ENCODE assay signal across 1 cellular context in the genomic region with DNA sequence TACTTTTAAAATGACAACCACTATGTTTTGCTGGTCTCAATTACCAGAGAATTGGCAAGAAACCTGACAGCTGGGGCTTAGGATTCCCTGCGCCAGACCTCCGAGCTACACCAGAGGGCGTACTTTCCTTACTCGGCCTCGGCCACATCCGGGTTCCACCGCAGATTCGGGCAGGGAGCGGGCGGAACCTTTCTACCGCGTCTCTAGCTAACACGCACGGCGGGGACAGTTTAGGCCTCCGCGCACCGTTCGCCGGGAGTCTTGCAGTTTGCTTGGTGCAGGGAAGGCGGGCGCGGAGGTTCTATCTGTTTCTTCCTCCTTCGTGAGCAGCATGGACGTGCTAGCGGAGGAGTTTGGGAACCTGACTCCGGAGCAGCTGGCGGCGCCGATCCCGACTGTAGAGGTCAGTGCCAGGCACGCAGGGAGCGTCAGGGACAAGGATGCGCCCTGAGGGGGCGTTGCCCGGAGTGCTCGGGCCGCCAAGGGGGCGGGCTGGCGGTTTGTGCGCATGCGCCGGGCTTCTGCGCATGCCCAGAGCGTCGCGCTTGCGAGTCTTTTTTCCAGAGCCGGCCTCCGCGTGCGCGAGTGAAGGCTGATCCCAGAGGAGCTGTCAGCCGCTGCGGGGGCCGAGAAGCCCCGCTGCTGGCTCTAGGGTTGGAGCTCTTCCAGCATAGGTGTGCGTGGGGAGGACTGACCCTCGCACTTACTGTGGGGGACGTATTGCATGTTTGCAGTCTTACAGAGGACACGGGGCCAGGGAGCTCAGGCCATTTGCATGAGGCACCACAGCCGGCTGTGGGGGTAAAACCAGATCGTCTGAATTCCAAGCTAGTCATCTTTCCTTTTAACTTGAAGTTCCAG.
TF ChIP-seq lines count a peak whose summit lies in the region.

A gene (plus strand): TSS at position 200 of the 861 bp plus-strand sequence. CDS start 132 bp downstream, at position 332.

TF ChIP-seq in HEK293, 187 proteins besides CTCF, POLR2A, EP300 and RAD21 (continued from another document and continues in another):
- TF ChIP-seq, protein P1, sequence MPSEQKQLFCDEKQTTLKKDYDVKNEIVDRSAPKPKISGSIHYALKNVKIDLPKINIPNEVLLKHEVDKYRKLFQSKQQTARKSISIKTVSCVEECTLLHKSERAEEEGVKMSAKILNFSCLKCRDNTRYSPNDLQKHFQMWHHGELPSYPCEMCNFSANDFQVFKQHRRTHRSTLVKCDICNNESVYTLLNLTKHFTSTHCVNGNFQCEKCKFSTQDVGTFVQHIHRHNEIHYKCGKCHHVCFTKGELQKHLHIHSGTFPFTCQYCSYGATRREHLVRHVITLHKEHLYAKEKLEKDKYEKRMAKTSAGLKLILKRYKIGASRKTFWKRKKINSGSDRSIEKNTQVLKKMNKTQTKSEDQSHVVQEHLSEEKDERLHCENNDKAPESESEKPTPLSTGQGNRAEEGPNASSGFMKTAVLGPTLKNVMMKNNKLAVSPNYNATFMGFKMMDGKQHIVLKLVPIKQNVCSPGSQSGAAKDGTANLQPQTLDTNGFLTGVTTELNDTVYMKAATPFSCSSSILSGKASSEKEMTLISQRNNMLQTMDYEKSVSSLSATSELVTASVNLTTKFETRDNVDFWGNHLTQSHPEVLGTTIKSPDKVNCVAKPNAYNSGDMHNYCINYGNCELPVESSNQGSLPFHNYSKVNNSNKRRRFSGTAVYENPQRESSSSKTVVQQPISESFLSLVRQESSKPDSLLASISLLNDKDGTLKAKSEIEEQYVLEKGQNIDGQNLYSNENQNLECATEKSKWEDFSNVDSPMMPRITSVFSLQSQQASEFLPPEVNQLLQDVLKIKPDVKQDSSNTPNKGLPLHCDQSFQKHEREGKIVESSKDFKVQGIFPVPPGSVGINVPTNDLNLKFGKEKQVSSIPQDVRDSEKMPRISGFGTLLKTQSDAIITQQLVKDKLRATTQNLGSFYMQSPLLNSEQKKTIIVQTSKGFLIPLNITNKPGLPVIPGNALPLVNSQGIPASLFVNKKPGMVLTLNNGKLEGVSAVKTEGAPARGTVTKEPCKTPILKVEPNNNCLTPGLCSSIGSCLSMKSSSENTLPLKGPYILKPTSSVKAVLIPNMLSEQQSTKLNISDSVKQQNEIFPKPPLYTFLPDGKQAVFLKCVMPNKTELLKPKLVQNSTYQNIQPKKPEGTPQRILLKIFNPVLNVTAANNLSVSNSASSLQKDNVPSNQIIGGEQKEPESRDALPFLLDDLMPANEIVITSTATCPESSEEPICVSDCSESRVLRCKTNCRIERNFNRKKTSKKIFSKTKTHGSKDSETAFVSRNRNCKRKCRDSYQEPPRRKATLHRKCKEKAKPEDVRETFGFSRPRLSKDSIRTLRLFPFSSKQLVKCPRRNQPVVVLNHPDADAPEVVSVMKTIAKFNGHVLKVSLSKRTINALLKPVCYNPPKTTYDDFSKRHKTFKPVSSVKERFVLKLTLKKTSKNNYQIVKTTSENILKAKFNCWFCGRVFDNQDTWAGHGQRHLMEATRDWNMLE (tag by site-specific recombination; conservative IDR thresholded peaks at IDR 0.05; ENCODE audit: low read depth): peak; percentile 67
- TF ChIP-seq ZNF660 (tag by site-specific recombination; IDR thresholded peaks at IDR 0.05) (peak; percentile 98), ZNF623 (tag by site-specific recombination; IDR thresholded peaks at IDR 0.05) (no peak), ZNF664 (tag by site-specific recombination; IDR thresholded peaks at IDR 0.05) (peak; percentile 40; the same call in 1 of the 2 replicates), YY1 (tag by site-specific recombination; IDR thresholded peaks at IDR 0.05) (peak; percentile 79), ZNF473 (tag by site-specific recombination; IDR thresholded peaks at IDR 0.05) (no peak), ZNF214 (tag by site-specific recombination; IDR thresholded peaks at IDR 0.05; ENCODE audit: borderline replicate concordance) (no peak), ZNF510 (tag by site-specific recombination; IDR thresholded peaks at IDR 0.05; ENCODE audit: insufficient replicate concordance) (no peak), REPIN1 (tag by site-specific recombination; IDR thresholded peaks at IDR 0.05; ENCODE audit: low read depth) (peak; percentile 95), ZNF776 (tag by site-specific recombination; IDR thresholded peaks at IDR 0.05; ENCODE audit: borderline replicate concordance) (no peak), ZNF292 (tag by site-specific recombination; IDR thresholded peaks at IDR 0.05; ENCODE audit: borderline replicate concordance, low read depth) (no peak), ZSCAN16 (tag by site-specific recombination; IDR thresholded peaks at IDR 0.05) (no peak), ZSCAN30 (tag by site-specific recombination; IDR thresholded peaks at IDR 0.05) (peak; percentile 98), ZNF416 (tag by site-specific recombination; IDR thresholded peaks at IDR 0.05) (no peak), ZNF266 (tag by site-specific recombination; IDR thresholded peaks at IDR 0.05; ENCODE audit: low read depth) (no peak), GLIS1 (tag by site-specific recombination; IDR thresholded peaks at IDR 0.05) (peak; percentile 40; the same call in 1 of the 2 replicates), ZNF561 (tag by site-specific recombination; IDR thresholded peaks at IDR 0.05; ENCODE audit: borderline replicate concordance) (peak; percentile 97), SP3 (tag by site-specific recombination; IDR thresholded peaks at IDR 0.05) (peak; percentile 89), ZFP3 (tag by site-specific recombination; IDR thresholded peaks at IDR 0.05; ENCODE audit: low read depth) (no peak), KLF10 (tag by site-specific recombination; IDR thresholded peaks at IDR 0.05) (peak; percentile 93), ZNF112 (tag by site-specific recombination; IDR thresholded peaks at IDR 0.05) (no peak), MEIS1 (CRISPR knock-in tag; IDR thresholded peaks at IDR 0.05; ENCODE audit: borderline replicate concordance) (no peak), ZNF624 (tag by site-specific recombination; IDR thresholded peaks at IDR 0.05) (no peak), ZNF146 (tag by site-specific recombination; IDR thresholded peaks at IDR 0.05) (peak; percentile 39; the same call in 1 of the 2 replicates), ZNF701 (tag by site-specific recombination; IDR thresholded peaks at IDR 0.05) (no peak), MYNN (tag by site-specific recombination; IDR thresholded peaks at IDR 0.05; ENCODE audit: borderline replicate concordance) (0 out of 2 replicates have a peak, but pooled peaks have one; percentile 61), ZNF544 (tag by site-specific recombination; IDR thresholded peaks at IDR 0.05) (no peak), ZNF670 (tag by site-specific recombination; IDR thresholded peaks at IDR 0.05; ENCODE audit: low read depth) (no peak), ZNF366 (tag by site-specific recombination; conservative IDR thresholded peaks at IDR 0.05) (peak; percentile 74), ZNF426 (tag by site-specific recombination; IDR thresholded peaks at IDR 0.05) (no peak), ZNF548 (tag by site-specific recombination; IDR thresholded peaks at IDR 0.05) (no peak), ZNF433 (tag by site-specific recombination; IDR thresholded peaks at IDR 0.05; ENCODE audit: low read depth) (no peak), ZNF311 (tag by site-specific recombination; IDR thresholded peaks at IDR 0.05; ENCODE audit: borderline replicate concordance) (no peak), GLI4 (tag by site-specific recombination; IDR thresholded peaks at IDR 0.05) (peak; percentile 96), KLF1 (tag by site-specific recombination; IDR thresholded peaks at IDR 0.05) (peak; percentile 82), ZNF521 (tag by site-specific recombination; IDR thresholded peaks at IDR 0.05) (no peak)
- TF ChIP-seq, protein P2, sequence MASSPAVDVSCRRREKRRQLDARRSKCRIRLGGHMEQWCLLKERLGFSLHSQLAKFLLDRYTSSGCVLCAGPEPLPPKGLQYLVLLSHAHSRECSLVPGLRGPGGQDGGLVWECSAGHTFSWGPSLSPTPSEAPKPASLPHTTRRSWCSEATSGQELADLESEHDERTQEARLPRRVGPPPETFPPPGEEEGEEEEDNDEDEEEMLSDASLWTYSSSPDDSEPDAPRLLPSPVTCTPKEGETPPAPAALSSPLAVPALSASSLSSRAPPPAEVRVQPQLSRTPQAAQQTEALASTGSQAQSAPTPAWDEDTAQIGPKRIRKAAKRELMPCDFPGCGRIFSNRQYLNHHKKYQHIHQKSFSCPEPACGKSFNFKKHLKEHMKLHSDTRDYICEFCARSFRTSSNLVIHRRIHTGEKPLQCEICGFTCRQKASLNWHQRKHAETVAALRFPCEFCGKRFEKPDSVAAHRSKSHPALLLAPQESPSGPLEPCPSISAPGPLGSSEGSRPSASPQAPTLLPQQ (tag by site-specific recombination; IDR thresholded peaks at IDR 0.05): peak; percentile 91
- TF ChIP-seq, protein P3, sequence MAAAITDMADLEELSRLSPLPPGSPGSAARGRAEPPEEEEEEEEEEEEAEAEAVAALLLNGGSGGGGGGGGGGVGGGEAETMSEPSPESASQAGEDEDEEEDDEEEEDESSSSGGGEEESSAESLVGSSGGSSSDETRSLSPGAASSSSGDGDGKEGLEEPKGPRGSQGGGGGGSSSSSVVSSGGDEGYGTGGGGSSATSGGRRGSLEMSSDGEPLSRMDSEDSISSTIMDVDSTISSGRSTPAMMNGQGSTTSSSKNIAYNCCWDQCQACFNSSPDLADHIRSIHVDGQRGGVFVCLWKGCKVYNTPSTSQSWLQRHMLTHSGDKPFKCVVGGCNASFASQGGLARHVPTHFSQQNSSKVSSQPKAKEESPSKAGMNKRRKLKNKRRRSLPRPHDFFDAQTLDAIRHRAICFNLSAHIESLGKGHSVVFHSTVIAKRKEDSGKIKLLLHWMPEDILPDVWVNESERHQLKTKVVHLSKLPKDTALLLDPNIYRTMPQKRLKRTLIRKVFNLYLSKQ (tag by site-specific recombination; IDR thresholded peaks at IDR 0.05; ENCODE audit: borderline replicate concordance): no peak
- TF ChIP-seq, protein P4, sequence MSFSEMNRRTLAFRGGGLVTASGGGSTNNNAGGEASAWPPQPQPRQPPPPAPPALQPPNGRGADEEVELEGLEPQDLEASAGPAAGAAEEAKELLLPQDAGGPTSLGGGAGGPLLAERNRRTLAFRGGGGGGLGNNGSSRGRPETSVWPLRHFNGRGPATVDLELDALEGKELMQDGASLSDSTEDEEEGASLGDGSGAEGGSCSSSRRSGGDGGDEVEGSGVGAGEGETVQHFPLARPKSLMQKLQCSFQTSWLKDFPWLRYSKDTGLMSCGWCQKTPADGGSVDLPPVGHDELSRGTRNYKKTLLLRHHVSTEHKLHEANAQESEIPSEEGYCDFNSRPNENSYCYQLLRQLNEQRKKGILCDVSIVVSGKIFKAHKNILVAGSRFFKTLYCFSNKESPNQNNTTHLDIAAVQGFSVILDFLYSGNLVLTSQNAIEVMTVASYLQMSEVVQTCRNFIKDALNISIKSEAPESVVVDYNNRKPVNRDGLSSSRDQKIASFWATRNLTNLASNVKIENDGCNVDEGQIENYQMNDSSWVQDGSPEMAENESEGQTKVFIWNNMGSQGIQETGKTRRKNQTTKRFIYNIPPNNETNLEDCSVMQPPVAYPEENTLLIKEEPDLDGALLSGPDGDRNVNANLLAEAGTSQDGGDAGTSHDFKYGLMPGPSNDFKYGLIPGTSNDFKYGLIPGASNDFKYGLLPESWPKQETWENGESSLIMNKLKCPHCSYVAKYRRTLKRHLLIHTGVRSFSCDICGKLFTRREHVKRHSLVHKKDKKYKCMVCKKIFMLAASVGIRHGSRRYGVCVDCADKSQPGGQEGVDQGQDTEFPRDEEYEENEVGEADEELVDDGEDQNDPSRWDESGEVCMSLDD (tag by site-specific recombination; IDR thresholded peaks at IDR 0.05): no peak
- TF ChIP-seq, protein P5, sequence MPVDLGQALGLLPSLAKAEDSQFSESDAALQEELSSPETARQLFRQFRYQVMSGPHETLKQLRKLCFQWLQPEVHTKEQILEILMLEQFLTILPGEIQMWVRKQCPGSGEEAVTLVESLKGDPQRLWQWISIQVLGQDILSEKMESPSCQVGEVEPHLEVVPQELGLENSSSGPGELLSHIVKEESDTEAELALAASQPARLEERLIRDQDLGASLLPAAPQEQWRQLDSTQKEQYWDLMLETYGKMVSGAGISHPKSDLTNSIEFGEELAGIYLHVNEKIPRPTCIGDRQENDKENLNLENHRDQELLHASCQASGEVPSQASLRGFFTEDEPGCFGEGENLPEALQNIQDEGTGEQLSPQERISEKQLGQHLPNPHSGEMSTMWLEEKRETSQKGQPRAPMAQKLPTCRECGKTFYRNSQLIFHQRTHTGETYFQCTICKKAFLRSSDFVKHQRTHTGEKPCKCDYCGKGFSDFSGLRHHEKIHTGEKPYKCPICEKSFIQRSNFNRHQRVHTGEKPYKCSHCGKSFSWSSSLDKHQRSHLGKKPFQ (tag by site-specific recombination; IDR thresholded peaks at IDR 0.05): no peak
- TF ChIP-seq, protein P6, sequence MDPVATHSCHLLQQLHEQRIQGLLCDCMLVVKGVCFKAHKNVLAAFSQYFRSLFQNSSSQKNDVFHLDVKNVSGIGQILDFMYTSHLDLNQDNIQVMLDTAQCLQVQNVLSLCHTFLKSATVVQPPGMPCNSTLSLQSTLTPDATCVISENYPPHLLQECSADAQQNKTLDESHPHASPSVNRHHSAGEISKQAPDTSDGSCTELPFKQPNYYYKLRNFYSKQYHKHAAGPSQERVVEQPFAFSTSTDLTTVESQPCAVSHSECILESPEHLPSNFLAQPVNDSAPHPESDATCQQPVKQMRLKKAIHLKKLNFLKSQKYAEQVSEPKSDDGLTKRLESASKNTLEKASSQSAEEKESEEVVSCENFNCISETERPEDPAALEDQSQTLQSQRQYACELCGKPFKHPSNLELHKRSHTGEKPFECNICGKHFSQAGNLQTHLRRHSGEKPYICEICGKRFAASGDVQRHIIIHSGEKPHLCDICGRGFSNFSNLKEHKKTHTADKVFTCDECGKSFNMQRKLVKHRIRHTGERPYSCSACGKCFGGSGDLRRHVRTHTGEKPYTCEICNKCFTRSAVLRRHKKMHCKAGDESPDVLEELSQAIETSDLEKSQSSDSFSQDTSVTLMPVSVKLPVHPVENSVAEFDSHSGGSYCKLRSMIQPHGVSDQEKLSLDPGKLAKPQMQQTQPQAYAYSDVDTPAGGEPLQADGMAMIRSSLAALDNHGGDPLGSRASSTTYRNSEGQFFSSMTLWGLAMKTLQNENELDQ (tag by site-specific recombination; IDR thresholded peaks at IDR 0.05; ENCODE audit: low read depth): no peak
- TF ChIP-seq, protein P7, sequence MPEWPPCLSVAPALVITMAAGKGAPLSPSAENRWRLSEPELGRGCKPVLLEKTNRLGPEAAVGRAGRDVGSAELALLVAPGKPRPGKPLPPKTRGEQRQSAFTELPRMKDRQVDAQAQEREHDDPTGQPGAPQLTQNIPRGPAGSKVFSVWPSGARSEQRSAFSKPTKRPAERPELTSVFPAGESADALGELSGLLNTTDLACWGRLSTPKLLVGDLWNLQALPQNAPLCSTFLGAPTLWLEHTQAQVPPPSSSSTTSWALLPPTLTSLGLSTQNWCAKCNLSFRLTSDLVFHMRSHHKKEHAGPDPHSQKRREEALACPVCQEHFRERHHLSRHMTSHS (tag by site-specific recombination; IDR thresholded peaks at IDR 0.05): no peak
- TF ChIP-seq, protein P8, sequence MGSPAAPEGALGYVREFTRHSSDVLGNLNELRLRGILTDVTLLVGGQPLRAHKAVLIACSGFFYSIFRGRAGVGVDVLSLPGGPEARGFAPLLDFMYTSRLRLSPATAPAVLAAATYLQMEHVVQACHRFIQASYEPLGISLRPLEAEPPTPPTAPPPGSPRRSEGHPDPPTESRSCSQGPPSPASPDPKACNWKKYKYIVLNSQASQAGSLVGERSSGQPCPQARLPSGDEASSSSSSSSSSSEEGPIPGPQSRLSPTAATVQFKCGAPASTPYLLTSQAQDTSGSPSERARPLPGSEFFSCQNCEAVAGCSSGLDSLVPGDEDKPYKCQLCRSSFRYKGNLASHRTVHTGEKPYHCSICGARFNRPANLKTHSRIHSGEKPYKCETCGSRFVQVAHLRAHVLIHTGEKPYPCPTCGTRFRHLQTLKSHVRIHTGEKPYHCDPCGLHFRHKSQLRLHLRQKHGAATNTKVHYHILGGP (tag by site-specific recombination; IDR thresholded peaks at IDR 0.05): no peak
